Comparison of ENCODE assay signal across 8 cellular contexts in genomic region chr17:18363021-18363941, GRCh38. TPM values are rescaled to one million over a fixed set of nuclear protein-coding genes. Genes with fewer than 3 reads are reported as not detected.
DNase-seq lines count a peak whose midpoint lies in the region; ATAC-seq and TF ChIP-seq lines count a peak whose summit lies in the region.

Gene SHMT1 (minus strand): TSS chr17:18363550. CDS start chr17:18355981, 7,569 bp downstream.

- H3K9me3 ChIP-seq in ovary = no peaks in the 10 kb centered on the region
- no peaks in the 10 kb centered on the region for H3K9me3 ChIP-seq in thymus (ENCODE audit: control insufficient read depth)

- peaks cover 13% of the 10 kb centered on the region for H3K36me3 Mint-ChIP-seq in activated naive CD8-positive, alpha-beta T cell treated with anti-CD3 and anti-CD28 coated beads, Interleukin-2, amount 10 ng/mL, durations not matched to agents 7 days and 5 days

- POLR2A ChIA-PET in activated naive CD8-positive, alpha-beta T cell treated with anti-CD3 and anti-CD28 coated beads, Interleukin-2, amount 10 ng/mL, durations not matched to agents 7 days and 5 days (lab: Charles Lee) = interaction anchor here (0.9 to 1.9 kb wide), 2 partner anchors 35 to 49 kb away, joined by 3 to 9 read pairs; partner anchors contain the start of genes SMCR8 and TOP3A

- 0 to 1% (median 0%) methylated on average over 44 to 78 of the region's 78 CpGs for WGBS in ovary, 3 donors
- WGBS in thymus = 1% methylated on average over 78 of the region's 78 CpGs

- no peak for TF ChIP-seq EP300 in ovary (IDR thresholded peaks at IDR 0.05)

- no peak for TF ChIP-seq POLR2A in ovary (IDR thresholded peaks at IDR 0.05)

- H3K27me3 ChIP-seq in ovary = no peaks in the 10 kb centered on the region
- no peaks in the 10 kb centered on the region for H3K27me3 ChIP-seq in thymus (ENCODE audit: control insufficient read depth, insufficient read depth)

- H3K4me1 Mint-ChIP-seq in activated naive CD8-positive, alpha-beta T cell treated with anti-CD3 and anti-CD28 coated beads, Interleukin-2, amount 10 ng/mL, durations not matched to agents 7 days and 5 days = peaks cover 14% of the 10 kb centered on the region

- no peaks in the 10 kb centered on the region for H3K36me3 ChIP-seq in ovary
- peaks cover 6% of the 10 kb centered on the region for H3K36me3 ChIP-seq in thymus (ENCODE audit: control insufficient read depth, insufficient read depth)

- ATAC-seq in HG02623 (IDR thresholded peaks at IDR 0.05; ENCODE audit: unreplicated experiment) = peak; percentile 98
- ATAC-seq in activated naive CD8-positive, alpha-beta T cell treated with anti-CD3 and anti-CD28 coated beads, Interleukin-2, amount 10 ng/mL, durations not matched to agents 7 days and 5 days (ENCODE audit: low read depth) = peak; percentile 100
- ATAC-seq in Right ventricle myocardium inferior = peak; percentile 100

- peak within 1 kb of the TSS; percentile 93 for H3K4me3 Mint-ChIP-seq in activated naive CD8-positive, alpha-beta T cell treated with anti-CD3 and anti-CD28 coated beads, Interleukin-2, amount 10 ng/mL, durations not matched to agents 7 days and 5 days

- no peaks in the 10 kb centered on the region for H3K27me3 Mint-ChIP-seq in activated naive CD8-positive, alpha-beta T cell treated with anti-CD3 and anti-CD28 coated beads, Interleukin-2, amount 10 ng/mL, durations not matched to agents 7 days and 5 days

- DNase-seq in GM12864 (ENCODE audit: low read depth) = peak; percentile 83
- peak; percentile 96 for DNase-seq in NCI-H1105 (lab: John Stamatoyannopoulos, UW)
- DNase-seq in SW 1271 (lab: John Stamatoyannopoulos, UW) = peak; percentile 92 to 96
- peak; percentile 96 for DNase-seq in activated naive CD8-positive, alpha-beta T cell treated with anti-CD3 and anti-CD28 coated beads, Interleukin-2, amount 10 ng/mL, durations not matched to agents 7 days and 5 days
- peak; percentile 98 for DNase-seq in Right ventricle myocardium inferior (ENCODE audit: missing footprints)
- peak; percentile 92 to 96 (median 94) for DNase-seq in ovary

- TF ChIP-seq CTCF in GM12864 (IDR thresholded peaks at IDR 0.05; ENCODE audit: low read depth, low read length, missing control alignments) = no peak
- TF ChIP-seq CTCF in ovary (IDR thresholded peaks at IDR 0.05) = no peak

- peak within 1 kb of the TSS; percentile 91 for H3K27ac Mint-ChIP-seq in activated naive CD8-positive, alpha-beta T cell treated with anti-CD3 and anti-CD28 coated beads, Interleukin-2, amount 10 ng/mL, durations not matched to agents 7 days and 5 days

- H3K9me3 Mint-ChIP-seq in activated naive CD8-positive, alpha-beta T cell treated with anti-CD3 and anti-CD28 coated beads, Interleukin-2, amount 10 ng/mL, durations not matched to agents 7 days and 5 days = no peaks in the 10 kb centered on the region

- intact Hi-C loops in Right ventricle myocardium inferior (cut with DNase I) (no loop called here), ovary (cut with DNase I) (no loop called here)

- H3K4me1 ChIP-seq in ovary (ENCODE audit: insufficient read depth) = peaks cover 3% of the 10 kb centered on the region
- H3K4me1 ChIP-seq in thymus (ENCODE audit: control insufficient read depth, insufficient read depth, low read length) = peaks cover 9% of the 10 kb centered on the region

- H3K4me3 ChIP-seq in GM12864 (ENCODE audit: low read depth, low read length) = peak within 1 kb of the TSS; percentile 81
- H3K4me3 ChIP-seq in ovary = peak within 1 kb of the TSS; percentile 79
- H3K4me3 ChIP-seq in thymus (ENCODE audit: low read length) = peak within 1 kb of the TSS; percentile 88

- H3K27ac ChIP-seq in ovary (peak within 1 kb of the TSS; percentile 63 to 64), thymus (ENCODE audit: low read depth) (peak within 1 kb of the TSS; percentile 74)

RNA-seq across cellular contexts. Expression of gene SHMT1, which starts in this region (rescaled TPM):
- total RNA-seq in activated naive CD8-positive, alpha-beta T cell treated with anti-CD3 and anti-CD28 coated beads, Interleukin-2, amount 10 ng/mL, durations not matched to agents 7 days and 5 days = 10 to 100 TPM; 45.4 to 48.1 TPM
- total RNA-seq in Right ventricle myocardium inferior (9.9 TPM), ovary (10 to 100 TPM; 16.9 to 32.8 (median 21.3) TPM)
- polyA plus RNA-seq in ovary (10 to 100 TPM; 13.3 to 14.2 TPM), thymus (16.1 TPM)

Comparison
In these comparisons a context has a peak if more than half of its experiments do, and no peak if none do; other contexts are left out.
1. Peak in every context shown above with its lines: DNase-seq, ATAC-seq, H3K4me3 ChIP-seq and H3K27ac ChIP-seq.